Comparison of ENCODE assay signal across 8 cellular contexts in genomic region chr9:78118742-78119473, GRCh38.
DNase-seq lines count a peak whose midpoint lies in the region; ATAC-seq and TF ChIP-seq lines count a peak whose summit lies in the region.

No MANE protein-coding gene starts in this region.

- no peaks in the 10 kb centered on the region for H3K27me3 ChIP-seq in MM.1S (replicated peaks; ENCODE audit: insufficient read depth, low read length)

- DNase-seq in HFFc6: peak; percentile 14
- DNase-seq in NOMO-1 (lab: John Stamatoyannopoulos, UW; ENCODE audit: unreplicated experiment in 2 of 2): peak; percentile 28 to 67
- DNase-seq in fibroblast of pulmonary artery (ENCODE audit: low read depth): peak; percentile 60
- no peak for DNase-seq in islet precursor cell
- no peak for DNase-seq in MM.1S
- no peak for DNase-seq in NCI-H774 (lab: John Stamatoyannopoulos, UW)
- no peak for DNase-seq in NCI-H1417 treated with DMSO at 0.1 percent for 48 hours (lab: John Stamatoyannopoulos, UW)

- H3K9ac ChIP-seq in MM.1S (ENCODE audit: low read length): no peak overlapping the region

- ATAC-seq in GM18502 (IDR thresholded peaks at IDR 0.05; ENCODE audit: poor library complexity, unreplicated experiment): peak; percentile 94

- no peaks in the 10 kb centered on the region for H3K9me3 ChIP-seq in MM.1S (replicated peaks; ENCODE audit: insufficient read depth, low read length)

- no peaks in the 10 kb centered on the region for H3K36me3 ChIP-seq in MM.1S (replicated peaks; ENCODE audit: insufficient read depth, low read length)

- no peaks in the 10 kb centered on the region for H3K79me2 ChIP-seq in MM.1S (ENCODE audit: low read length)

- H3K27ac ChIP-seq in MM.1S (ENCODE audit: low read length): no peak overlapping the region

- no peak overlapping the region for H3K4me2 ChIP-seq in MM.1S (ENCODE audit: low read depth, low read length)

- no peaks in the 10 kb centered on the region for H3F3A ChIP-seq in MM.1S (ENCODE audit: insufficient read depth, low read length)

- H3K4me3 ChIP-seq in fibroblast of pulmonary artery (replicated peaks; ENCODE audit: low read depth, low read length) (no peak overlapping the region), MM.1S (ENCODE audit: low read length) (no peak overlapping the region)

- H2AFZ ChIP-seq in MM.1S (ENCODE audit: low read length): no peak overlapping the region

- TF ChIP-seq CTCF in HFFc6 (IDR thresholded peaks at IDR 0.05) (no peak), fibroblast of pulmonary artery (IDR thresholded peaks at IDR 0.05; ENCODE audit: low read length, missing control alignments) (no peak), MM.1S (IDR thresholded peaks at IDR 0.05; ENCODE audit: low read length) (no peak)

- H3K9me3 Mint-ChIP-seq in HFFc6: no peaks in the 10 kb centered on the region

- H3K4me3 Mint-ChIP-seq in HFFc6: no peak overlapping the region

- H4K20me1 ChIP-seq in MM.1S (ENCODE audit: insufficient read depth, low read length): no peaks in the 10 kb centered on the region

- no peak overlapping the region for H3K27ac Mint-ChIP-seq in HFFc6

- peaks cover 4% of the 10 kb centered on the region for H3K27me3 Mint-ChIP-seq in HFFc6 (ENCODE audit: insufficient read depth)

- H3K4me1 ChIP-seq in MM.1S (ENCODE audit: low read length): no peaks in the 10 kb centered on the region

- H3K4me1 Mint-ChIP-seq in HFFc6 (ENCODE audit: low read depth): peaks cover 18% of the 10 kb centered on the region

- no peaks in the 10 kb centered on the region for H3K9me2 ChIP-seq in MM.1S (replicated peaks; ENCODE audit: insufficient read depth, low read length)

- H3K36me3 Mint-ChIP-seq in HFFc6 (ENCODE audit: low read depth): no peaks in the 10 kb centered on the region

Comparison
In these comparisons a context has a peak if more than half of its experiments do, and no peak if none do; other contexts are left out.
1. DNase-seq: peak in HFFc6 (single experiment), NOMO-1 (2 of 2) and fibroblast of pulmonary artery (single experiment); none in islet precursor cell (single experiment), MM.1S (single experiment), NCI-H774 (single experiment) and NCI-H1417 treated with DMSO at 0.1 percent for 48 hours (single experiment).